14 cellular contexts compared by ENCODE assay signal in genomic region chr4:101211146-101211553, GRCh38.
DNase-seq lines count a peak whose midpoint lies in the region; ATAC-seq and TF ChIP-seq lines count a peak whose summit lies in the region.
"Had no signal": no experiment of that assay in that cellular context is flagged by ENCODE, and none has a peak within 500 bp of the region (broad histone marks: within the 10 kb centered on the region; RNA-seq: fewer than 3 reads in every experiment).

No MANE protein-coding gene starts in this region.

- no peaks in the 10 kb centered on the region for H3K36me3 ChIP-seq in smooth muscle cell (ENCODE audit: low read depth)
- H3K36me3 ChIP-seq: upper lobe of right lung had no signal

- peaks cover 5% of the 10 kb centered on the region for H3K4me1 ChIP-seq in smooth muscle cell (ENCODE audit: low read depth)
- H3K4me1 ChIP-seq: upper lobe of right lung had no signal

- no peak overlapping the region for H3K4me3 ChIP-seq in smooth muscle cell
- H3K4me3 ChIP-seq: K562, upper lobe of right lung had no signal

- no peak overlapping the region for H3K9ac ChIP-seq in smooth muscle cell (ENCODE audit: low read depth)

- ATAC-seq in GM19467 (IDR thresholded peaks at IDR 0.05; ENCODE audit: unreplicated experiment), result no peak
- ATAC-seq: K562, upper lobe of right lung had no signal

- no peaks in the 10 kb centered on the region for H3K27me3 ChIP-seq in smooth muscle cell (ENCODE audit: low read depth)
- H3K27me3 ChIP-seq: upper lobe of right lung had no signal

- TF ChIP-seq CTCF in smooth muscle cell (IDR thresholded peaks at IDR 0.05; ENCODE audit: borderline replicate concordance, insufficient read depth, poor library complexity, severe bottlenecking), result no peak

- peaks cover 95% of the 10 kb centered on the region for H4K20me1 ChIP-seq in smooth muscle cell (ENCODE audit: low read depth)

- peak overlapping the region; percentile 25 for H3K27ac ChIP-seq in smooth muscle cell (ENCODE audit: low read depth)
- H3K27ac ChIP-seq: upper lobe of right lung had no signal

- H2AFZ ChIP-seq in smooth muscle cell (ENCODE audit: low read depth), result no peak overlapping the region

- H3K9me3 ChIP-seq in smooth muscle cell (replicated peaks; ENCODE audit: low read depth), result no peaks in the 10 kb centered on the region
- H3K9me3 ChIP-seq: upper lobe of right lung had no signal

- H3K79me2 ChIP-seq in smooth muscle cell (ENCODE audit: low read depth), result peaks cover 99% of the 10 kb centered on the region

- peak; percentile 19 for DNase-seq in NCI-H446 treated with DMSO at 0.1 percent for 48 hours (lab: John Stamatoyannopoulos, UW)
- DNase-seq in NCI-H446 (lab: John Stamatoyannopoulos, UW), result no peak
- peak; percentile 48 for DNase-seq in SK-N-DZ (ENCODE audit: low spot score)
- peak; percentile 65 for DNase-seq in fibroblast of peridontal ligament (ENCODE audit: extremely low read depth)
- DNase-seq in smooth muscle cell (lab: John Stamatoyannopoulos, UW; ENCODE audit: unreplicated experiment), result no peak
- DNase-seq in NOMO-1 (lab: John Stamatoyannopoulos, UW; ENCODE audit: unreplicated experiment in 2 of 2), result no peak
- DNase-seq in activated gamma-delta T cell (lab: John Stamatoyannopoulos, UW), result no peak
- DNase-seq: DMS79; NCI-H187 treated with DMSO at 0.1 percent for 48 hours; stimulated activated CD4-positive, alpha-beta T cell treated with anti-CD3 and anti-CD28 coated beads, Interleukin-12 subunit alpha, Interleukin-12 subunit beta, amount 100 ng/mL, for 4 hours; T-helper 9 cell; upper lobe of right lung had no signal

- H3K4me2 ChIP-seq in smooth muscle cell, result peak overlapping the region; percentile 36

- H3F3A ChIP-seq in smooth muscle cell (ENCODE audit: low read depth), result no peaks in the 10 kb centered on the region

Comparison
In these comparisons a context has a peak if more than half of its experiments do, and no peak if none do; other contexts are left out.
1. DNase-seq: peak in NCI-H446 treated with DMSO at 0.1 percent for 48 hours (single experiment), SK-N-DZ (single experiment) and fibroblast of peridontal ligament (single experiment); none in NCI-H446 (0 of 2), smooth muscle cell (single experiment), NOMO-1 (0 of 2) and activated gamma-delta T cell (single experiment).